ENCODE assay signal across 27 cellular contexts in the genomic region with DNA sequence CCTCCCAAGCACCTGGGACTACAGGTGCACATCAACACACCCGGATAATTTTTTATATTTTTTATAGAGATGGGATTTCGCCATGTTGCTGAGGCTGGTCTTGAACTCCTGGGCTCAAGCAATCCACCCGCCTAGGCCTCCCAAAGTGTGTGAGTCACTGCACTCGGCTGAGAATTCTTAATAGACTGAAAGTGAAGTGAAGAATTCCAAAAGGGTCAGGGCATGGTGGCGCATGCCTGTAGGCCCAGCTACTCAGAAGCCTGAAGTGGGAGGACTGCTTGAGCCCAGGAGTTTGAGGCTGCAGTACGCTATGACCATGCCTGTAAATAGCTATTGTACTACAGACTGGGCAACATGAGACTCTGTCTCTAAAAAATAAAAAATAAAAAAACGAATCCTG.
"Had no signal": no experiment of that assay in that cellular context is flagged by ENCODE, and none has a peak within 500 bp of the region (broad histone marks: within the 10 kb centered on the region; RNA-seq: fewer than 3 reads in every experiment).

No MANE protein-coding gene starts in this region.

- DNase-seq: activated CD4-positive, alpha-beta memory T cell treated with anti-CD3 and anti-CD28 coated beads, Interleukin-2, amount 10 ng/mL, durations not matched to agents 7 days and 5 days; activated CD4-positive, alpha-beta T cell treated with anti-CD3 and anti-CD28 coated beads for 48 hours; activated CD4-positive, CD25-positive, alpha-beta regulatory T cell; activated effector memory CD4-positive, alpha-beta T cell treated with Interleukin-2 at 50 U/mL for 16 hours; activated naive CD4-positive, alpha-beta T cell treated with anti-CD3 and anti-CD28 coated beads, Interleukin-2, amount 50 U/mL, for 16 hours; activated naive CD8-positive, alpha-beta T cell treated with anti-CD3 and anti-CD28 coated beads, Interleukin-2, amount 50 U/mL, for 24 hours; activated T-cell treated with anti-CD3 and anti-CD28 coated beads, Interleukin-2, amount 50 U/mL, for 72 hours; anterior cingulate cortex; body of pancreas; dermis blood vessel endothelial cell; effector CD8-positive, alpha-beta T cell; head of caudate nucleus; hypothalamus; left colon; lower lobe of right lung; naive thymus-derived CD8-positive, alpha-beta T cell; right cardiac atrium; stimulated activated CD4-positive, alpha-beta T cell treated with anti-CD3 and anti-CD28 coated beads, Interleukin-2, amount 100 ng/mL, for 24 hours; stimulated activated naive CD8-positive, alpha-beta T cell treated with anti-CD3 and anti-CD28 coated beads, Interleukin-15, amount 100 ng/mL, for 72 hours; SW 1271; T-helper 17 cell had no signal

- H3K27ac ChIP-seq: body of pancreas, lower lobe of right lung, neural progenitor cell, prostate gland, SK-N-MC, skin epidermis, suprapubic skin had no signal

- ATAC-seq: activated naive CD8-positive, alpha-beta T cell treated with anti-CD3 and anti-CD28 coated beads, Interleukin-2, amount 50 U/mL, for 24 hours; body of pancreas; left colon; naive thymus-derived CD8-positive, alpha-beta T cell; right cardiac atrium; stimulated activated naive CD8-positive, alpha-beta T cell treated with anti-CD3 and anti-CD28 coated beads, Interleukin-15, amount 100 ng/mL, for 72 hours; T-helper 17 cell had no signal

- H3K4me2 ChIP-seq: neural progenitor cell had no signal

- H3K36me3 ChIP-seq: neural progenitor cell had no signal

- H3K9me3 ChIP-seq: body of pancreas, lower lobe of right lung, prostate gland, suprapubic skin had no signal

- H3K27me3 ChIP-seq: body of pancreas, cardiac muscle cell, neural progenitor cell, suprapubic skin had no signal

- H3K4me1 ChIP-seq: prostate gland had no signal

- H2AFZ ChIP-seq: neural progenitor cell had no signal

- H3K4me3 ChIP-seq: body of pancreas, cardiac muscle cell, lower lobe of right lung, neural progenitor cell, prostate gland, SK-N-MC, skin epidermis, suprapubic skin had no signal

- H3K9ac ChIP-seq: neural progenitor cell had no signal
